In the genomic region with DNA sequence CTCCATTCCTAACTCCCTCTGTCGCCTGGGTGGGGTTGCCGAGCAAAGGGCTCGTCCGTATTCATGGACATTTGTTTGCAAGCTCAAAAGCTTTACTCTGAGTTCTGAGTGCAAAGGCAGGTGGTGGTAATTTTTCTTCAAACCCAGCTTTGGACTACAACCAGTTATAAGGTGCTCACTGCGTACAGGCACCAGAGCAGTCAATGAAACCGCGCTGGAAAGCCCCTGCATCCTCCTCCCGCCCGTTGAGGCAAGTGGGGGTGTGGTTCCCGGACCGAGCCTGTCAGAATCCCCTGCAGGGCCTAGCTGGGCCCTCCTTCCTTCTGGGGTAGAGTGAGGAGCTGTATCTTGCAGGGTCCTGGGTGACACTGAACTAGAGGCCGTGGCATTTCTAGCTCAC, we compare ENCODE assay signal across 8 cellular contexts. TPM values are rescaled to one million over a fixed set of nuclear protein-coding genes. Genes with fewer than 3 reads are reported as not detected.
DNase-seq lines count a peak whose midpoint lies in the region; ATAC-seq and TF ChIP-seq lines count a peak whose summit lies in the region.

No MANE protein-coding gene starts in this region.

- H3K27me3 ChIP-seq in BLaER1 (no peaks in the 10 kb centered on the region), MM.1S (replicated peaks; ENCODE audit: insufficient read depth, low read length) (no peaks in the 10 kb centered on the region), body of pancreas (no peaks in the 10 kb centered on the region)

- 80 to 81% methylated on average over 8 to 12 of the region's 12 CpGs for WGBS in body of pancreas, 2 donors

- H3K9me3 ChIP-seq in BLaER1, result no peaks in the 10 kb centered on the region
- no peaks in the 10 kb centered on the region for H3K9me3 ChIP-seq in MM.1S (replicated peaks; ENCODE audit: insufficient read depth, low read length)
- H3K9me3 ChIP-seq in body of pancreas, result no peaks in the 10 kb centered on the region

- H2AFZ ChIP-seq in MM.1S (ENCODE audit: low read length), result peak overlapping the region; percentile 76

- H3K27ac ChIP-seq in BLaER1, result peak overlapping the region; percentile 78
- H3K27ac ChIP-seq in MM.1S (ENCODE audit: low read length), result peak overlapping the region; percentile 93
- H3K27ac ChIP-seq in body of pancreas, result no peak overlapping the region

- ATAC-seq in GM21390 (IDR thresholded peaks at IDR 0.05; ENCODE audit: unreplicated experiment) (peak; percentile 61), body of pancreas (no peak)

- H3K9me2 ChIP-seq in MM.1S (replicated peaks; ENCODE audit: insufficient read depth, low read length), result no peaks in the 10 kb centered on the region

- TF ChIP-seq POLR2A in body of pancreas (IDR thresholded peaks at IDR 0.05), result no peak

- H3K4me3 ChIP-seq in BLaER1 (peak overlapping the region; percentile 55), MM.1S (ENCODE audit: low read length) (peak overlapping the region; percentile 64), body of pancreas (no peak overlapping the region)

- H3K4me1 ChIP-seq in BLaER1 (peaks cover 100% of the 10 kb centered on the region), MM.1S (ENCODE audit: low read length) (peaks cover 32% of the 10 kb centered on the region), body of pancreas (peaks cover 9% of the 10 kb centered on the region)

- H4K20me1 ChIP-seq in BLaER1 (no peaks in the 10 kb centered on the region), MM.1S (ENCODE audit: insufficient read depth, low read length) (no peaks in the 10 kb centered on the region)

- peak; percentile 87 for DNase-seq in MM.1S
- DNase-seq in central memory CD4-positive, alpha-beta T cell, result peak; percentile 68
- no peak for DNase-seq in body of pancreas
- no peak for DNase-seq in posterior vena cava (ENCODE audit: low spot score)
- DNase-seq in NOMO-1 treated with dmso at 0.1 percent for 144 hours (lab: John Stamatoyannopoulos, UW; ENCODE audit: unreplicated experiment), result no peak
- no peak for DNase-seq in NCI-H510A (lab: John Stamatoyannopoulos, UW)

- H3K9ac ChIP-seq in BLaER1, result peak overlapping the region; percentile 73
- H3K9ac ChIP-seq in MM.1S (ENCODE audit: low read length), result peak overlapping the region; percentile 86

- H3K4me2 ChIP-seq in BLaER1, result peak overlapping the region; percentile 94
- peak overlapping the region; percentile 95 for H3K4me2 ChIP-seq in MM.1S (ENCODE audit: low read depth, low read length)

- H3K36me3 ChIP-seq in BLaER1, result no peaks in the 10 kb centered on the region
- no peaks in the 10 kb centered on the region for H3K36me3 ChIP-seq in MM.1S (replicated peaks; ENCODE audit: insufficient read depth, low read length)
- no peaks in the 10 kb centered on the region for H3K36me3 ChIP-seq in body of pancreas (replicated peaks in 1 of 2; ENCODE audit: insufficient read depth in 1 of 2, low read depth in 2 of 2)

- H3K79me2 ChIP-seq in MM.1S (ENCODE audit: low read length), result no peaks in the 10 kb centered on the region

- H3F3A ChIP-seq in MM.1S (ENCODE audit: insufficient read depth, low read length), result peaks cover 25% of the 10 kb centered on the region

- intact Hi-C loops in body of pancreas (cut with DNase I) (no loop called here), posterior vena cava (cut with DNase I) (no loop called here)

- no peak for TF ChIP-seq CTCF in MM.1S (IDR thresholded peaks at IDR 0.05; ENCODE audit: low read length)
- no peak for TF ChIP-seq CTCF in body of pancreas (IDR thresholded peaks at IDR 0.05)

RNA-seq across cellular contexts. Expression of a gene that starts 22.3 kb away (rescaled TPM):
- not detected for total RNA-seq in body of pancreas
- 1 to 10 TPM in 1 of 2 donors, under 1 TPM in 1; 0.32 to 1.1 TPM for total RNA-seq in posterior vena cava

Comparison
In these comparisons a context has a peak if more than half of its experiments do, and no peak if none do; other contexts are left out.
1. H3K27ac ChIP-seq: peak in BLaER1 (single experiment) and MM.1S (single experiment); none in body of pancreas (0 of 4).
2. H3K4me3 ChIP-seq: peak in BLaER1 (single experiment) and MM.1S (single experiment); none in body of pancreas (0 of 2).
3. DNase-seq: peak in MM.1S (single experiment) and central memory CD4-positive, alpha-beta T cell (single experiment); none in body of pancreas (0 of 4), posterior vena cava (single experiment), NOMO-1 treated with dmso at 0.1 percent for 144 hours (single experiment) and NCI-H510A (single experiment).